20 cellular contexts compared by ENCODE assay signal in genomic region chr2:134432438-134432883, GRCh38.
A peak's percentile ranks its signal among the peaks of the same experiment; 100 is the strongest.
DNase-seq lines count a peak whose midpoint lies in the region; ATAC-seq and TF ChIP-seq lines count a peak whose summit lies in the region.
"Had no signal": no experiment of that assay in that cellular context is flagged by ENCODE, and none has a peak within 500 bp of the region (broad histone marks: within the 10 kb centered on the region; RNA-seq: fewer than 3 reads in every experiment).

No MANE protein-coding gene starts in this region.

- DNase-seq in MCF 10A (ENCODE audit: unreplicated experiment) (peak; percentile 17), mammary epithelial cell (no peak), WTC11 (ENCODE audit: low spot score) (no peak), left colon (no peak), AML-193 (lab: John Stamatoyannopoulos, UW) (no peak), MG63 (no peak)
- DNase-seq in stimulated activated naive CD8-positive, alpha-beta T cell treated with anti-CD3 and anti-CD28 coated beads, Interleukin-15, amount 100 ng/mL, for 72 hours: no peak
- DNase-seq: activated naive CD8-positive, alpha-beta T cell treated with anti-CD3 and anti-CD28 coated beads, Interleukin-2, amount 50 U/mL, for 24 hours; CD4-positive, alpha-beta T cell; central memory CD4-positive, alpha-beta T cell; effector CD8-positive, alpha-beta T cell; GOT3; left ventricle myocardium superior; naive thymus-derived CD8-positive, alpha-beta T cell; NCI-H2081; psoas muscle; stimulated activated naive CD4-positive, alpha-beta T cell treated with Interleukin-2 at 50 U/mL for 16 hours; upper lobe of right lung had no signal

- no peaks in the 10 kb centered on the region for H3K27me3 ChIP-seq in mammary epithelial cell (ENCODE audit: insufficient read depth, low read length)
- H3K27me3 ChIP-seq in liver (ENCODE audit: control insufficient read depth in 4 of 4, insufficient read depth in 4 of 4, low read length in 3 of 4): no peaks in the 10 kb centered on the region
- H3K27me3 ChIP-seq in MG63: no peaks in the 10 kb centered on the region
- H3K27me3 ChIP-seq: upper lobe of right lung had no signal

- H3K36me3 ChIP-seq in mammary epithelial cell (ENCODE audit: insufficient read depth, low read length) (peaks cover 2% of the 10 kb centered on the region), liver (ENCODE audit: control insufficient read depth in 4 of 4, insufficient read depth in 3 of 4, low read depth in 1 of 4, low read length in 3 of 4) (peaks cover 0 to 2% (median 1%) of the 10 kb centered on the region in 4 donors), MG63 (no peaks in the 10 kb centered on the region)

- H3K4me3 Mint-ChIP-seq in MCF 10A (ENCODE audit: unreplicated experiment) (no peak overlapping the region), WTC11 (no peak overlapping the region)
- H3K4me3 Mint-ChIP-seq in stimulated activated naive CD8-positive, alpha-beta T cell treated with anti-CD3 and anti-CD28 coated beads, Interleukin-15, amount 100 ng/mL, for 72 hours: no peak overlapping the region
- H3K4me3 Mint-ChIP-seq: activated naive CD8-positive, alpha-beta T cell treated with anti-CD3 and anti-CD28 coated beads, Interleukin-2, amount 50 U/mL, for 24 hours; activated T-helper 1 cell treated with anti-CD3 and anti-CD28 coated beads, Interleukin-12 subunit alpha, Interleukin-12 subunit beta, Interleukin-2, Interleukin-4 antibody, amounts not matched to agents 30 ng/mL and 10 ng/mL and 1 ng/mL, durations not matched to agents 14 hours and 24 hours and 36 hours; CD4-positive, alpha-beta T cell; naive thymus-derived CD8-positive, alpha-beta T cell had no signal

- H4K20me1 ChIP-seq in mammary epithelial cell (ENCODE audit: insufficient read depth, low read length): no peaks in the 10 kb centered on the region

- H3K4me1 Mint-ChIP-seq in MCF 10A (ENCODE audit: insufficient read depth, unreplicated experiment): peaks cover 22% of the 10 kb centered on the region
- H3K4me1 Mint-ChIP-seq in WTC11: peaks cover 17% of the 10 kb centered on the region
- no peaks in the 10 kb centered on the region for H3K4me1 Mint-ChIP-seq in stimulated activated naive CD8-positive, alpha-beta T cell treated with anti-CD3 and anti-CD28 coated beads, Interleukin-15, amount 100 ng/mL, for 72 hours
- H3K4me1 Mint-ChIP-seq: activated naive CD8-positive, alpha-beta T cell treated with anti-CD3 and anti-CD28 coated beads, Interleukin-2, amount 50 U/mL, for 24 hours had no signal

- no peaks in the 10 kb centered on the region for H3K79me2 ChIP-seq in mammary epithelial cell (ENCODE audit: insufficient read depth, low read length)

- no peaks in the 10 kb centered on the region for H3K9me3 ChIP-seq in mammary epithelial cell (replicated peaks; ENCODE audit: insufficient read depth, low read length)
- H3K9me3 ChIP-seq in liver (ENCODE audit: control insufficient read depth in 4 of 4, low read length in 3 of 4): no peaks in the 10 kb centered on the region
- no peaks in the 10 kb centered on the region for H3K9me3 ChIP-seq in MG63
- H3K9me3 ChIP-seq: psoas muscle, upper lobe of right lung had no signal

- 88% methylated on average over 3 of the region's 3 CpGs for WGBS in mammary epithelial cell (ENCODE audit: low coverage, missing lambda C conversion rate)
- WGBS in liver: 55% methylated on average over 3 of the region's 3 CpGs

- H3K9ac ChIP-seq in mammary epithelial cell (ENCODE audit: insufficient read depth, low read length): no peak overlapping the region
- H3K9ac ChIP-seq in liver (ENCODE audit: low read depth in 1 of 2, low read length in 2 of 2): no peak overlapping the region

- peaks cover 21% of the 10 kb centered on the region for H3K36me3 Mint-ChIP-seq in MCF 10A (ENCODE audit: insufficient read depth, unreplicated experiment)
- H3K36me3 Mint-ChIP-seq in WTC11: peaks cover 6% of the 10 kb centered on the region

- H3K27ac Mint-ChIP-seq in MCF 10A (ENCODE audit: low read depth, unreplicated experiment) (peak overlapping the region; percentile 36), WTC11 (no peak overlapping the region)
- no peak overlapping the region for H3K27ac Mint-ChIP-seq in stimulated activated naive CD8-positive, alpha-beta T cell treated with anti-CD3 and anti-CD28 coated beads, Interleukin-15, amount 100 ng/mL, for 72 hours
- H3K27ac Mint-ChIP-seq: activated naive CD8-positive, alpha-beta T cell treated with anti-CD3 and anti-CD28 coated beads, Interleukin-2, amount 50 U/mL, for 24 hours; activated T-helper 1 cell treated with anti-CD3 and anti-CD28 coated beads, Interleukin-12 subunit alpha, Interleukin-12 subunit beta, Interleukin-2, Interleukin-4 antibody, amounts not matched to agents 30 ng/mL and 10 ng/mL and 1 ng/mL, durations not matched to agents 14 hours and 24 hours and 36 hours; CD4-positive, alpha-beta T cell had no signal

- H3K9me3 Mint-ChIP-seq in MCF 10A (ENCODE audit: unreplicated experiment) (no peaks in the 10 kb centered on the region), WTC11 (no peaks in the 10 kb centered on the region)
- H3K9me3 Mint-ChIP-seq in stimulated activated naive CD8-positive, alpha-beta T cell treated with anti-CD3 and anti-CD28 coated beads, Interleukin-15, amount 100 ng/mL, for 72 hours: no peaks in the 10 kb centered on the region
- H3K9me3 Mint-ChIP-seq: activated naive CD8-positive, alpha-beta T cell treated with anti-CD3 and anti-CD28 coated beads, Interleukin-2, amount 50 U/mL, for 24 hours; activated T-helper 1 cell treated with anti-CD3 and anti-CD28 coated beads, Interleukin-12 subunit alpha, Interleukin-12 subunit beta, Interleukin-2, Interleukin-4 antibody, amounts not matched to agents 30 ng/mL and 10 ng/mL and 1 ng/mL, durations not matched to agents 14 hours and 24 hours and 36 hours; CD4-positive, alpha-beta T cell; naive thymus-derived CD8-positive, alpha-beta T cell had no signal

- no peak for TF ChIP-seq CTCF in MCF 10A (IDR thresholded peaks at IDR 0.05; ENCODE audit: unreplicated experiment)
- TF ChIP-seq CTCF in mammary epithelial cell (conservative IDR thresholded peaks at IDR 0.05 in 1 of 2, IDR thresholded peaks at IDR 0.05 in 1 of 2; ENCODE audit: extremely low read depth in 1 of 2, insufficient read depth in 1 of 2, low read depth in 1 of 2, low read length in 2 of 2): no peak
- no peak for TF ChIP-seq CTCF in WTC11 (IDR thresholded peaks at IDR 0.05)
- TF ChIP-seq CTCF in liver (IDR thresholded peaks at IDR 0.05; ENCODE audit: low read depth, low read length, missing input control): no peak

- POLR2A ChIA-PET in MCF 10A (lab: Yijun Ruan, JAX): interaction anchor here (1.6 kb wide), 1 partner anchor 26 kb away, joined by 3 read pairs; no protein-coding TSS in a partner anchor
- POLR2A ChIA-PET in WTC11 (lab: Charles Lee): interaction anchor here (0.6 kb wide), 1 partner anchor 617 kb away, joined by 4 read pairs; no protein-coding TSS in a partner anchor

- peak in 1 of 2 donors; percentile 57 for TF ChIP-seq RAD21 in liver (IDR thresholded peaks at IDR 0.05)

- H2AFZ ChIP-seq in mammary epithelial cell (ENCODE audit: low read depth, low read length): no peak overlapping the region

- H3K4me1 ChIP-seq in mammary epithelial cell (ENCODE audit: insufficient read depth, low read length) (peaks cover 11% of the 10 kb centered on the region), liver (ENCODE audit: control insufficient read depth in 4 of 4, insufficient read depth in 4 of 4, low read length in 3 of 4) (peaks cover 6 to 35% (median 32%) of the 10 kb centered on the region in 4 donors)
- H3K4me1 ChIP-seq: psoas muscle, upper lobe of right lung had no signal

- no peak overlapping the region for H3K4me2 ChIP-seq in mammary epithelial cell (ENCODE audit: insufficient read depth, low read depth, low read length)

- H3K27ac ChIP-seq in mammary epithelial cell (ENCODE audit: insufficient read depth, low read depth, low read length) (no peak overlapping the region), liver (ENCODE audit: low read depth in 1 of 2, low read length in 2 of 2) (peak overlapping the region; percentile 86 to 88)
- H3K27ac ChIP-seq: psoas muscle, upper lobe of right lung had no signal

- intact Hi-C loops in MCF 10A (cut with micrococcal nuclease): no loop called here
- intact Hi-C loops in mammary epithelial cell (cut with micrococcal nuclease): no loop called here
- intact Hi-C loops in left colon (cut with DNase I, micrococcal nuclease): no loop called here

- H3K4me3 ChIP-seq in mammary epithelial cell (replicated peaks in 1 of 3; ENCODE audit: insufficient read depth in 1 of 3, low read depth in 2 of 3, low read length in 3 of 3) (no peak overlapping the region), liver (ENCODE audit: low read depth in 1 of 3, low read length in 3 of 3) (no peak overlapping the region), MG63 (no peak overlapping the region)
- H3K4me3 ChIP-seq: psoas muscle, upper lobe of right lung had no signal

- CTCF ChIA-PET in MCF 10A (lab: Yijun Ruan, JAX): interaction anchor here (1.0 to 8.1 kb wide), 4 partner anchors 11 to 54 kb away, joined by 3 to 52 read pairs (median 4); no protein-coding TSS in a partner anchor
- CTCF ChIA-PET in mammary epithelial cell (lab: Charles Lee; ENCODE audit: low non-redundant PET): no interaction called here
- CTCF ChIA-PET in WTC11 (lab: Charles Lee): interaction anchor here (0.8 to 5.1 kb wide), 4 partner anchors 19 to 314 kb away, joined by 3 to 35 read pairs (median 4); no protein-coding TSS in a partner anchor

- BruUV-seq in MCF 10A (replicated peaks; lab: Mats Ljungman, UMichigan) (no TSS peak), mammary epithelial cell (replicated peaks; lab: Mats Ljungman, UMichigan) (no TSS peak)

- no peaks in the 10 kb centered on the region for H3K27me3 Mint-ChIP-seq in MCF 10A (ENCODE audit: insufficient read depth, unreplicated experiment)
- H3K27me3 Mint-ChIP-seq in WTC11 (ENCODE audit: low read depth): peaks cover 59% of the 10 kb centered on the region
- no peaks in the 10 kb centered on the region for H3K27me3 Mint-ChIP-seq in stimulated activated naive CD8-positive, alpha-beta T cell treated with anti-CD3 and anti-CD28 coated beads, Interleukin-15, amount 100 ng/mL, for 72 hours
- H3K27me3 Mint-ChIP-seq: activated naive CD8-positive, alpha-beta T cell treated with anti-CD3 and anti-CD28 coated beads, Interleukin-2, amount 50 U/mL, for 24 hours; CD4-positive, alpha-beta T cell; naive thymus-derived CD8-positive, alpha-beta T cell had no signal

- dilution Hi-C loops in mammary epithelial cell (cut with HindIII; ENCODE audit: low sequenced_read_pairs): no loop called here

- in situ Hi-C loops in mammary epithelial cell (cut with MboI; ENCODE audit: low sequenced_read_pairs in 2 of 2): no loop called here

- no peak for ATAC-seq in WTC11
- no peak for ATAC-seq in left colon
- ATAC-seq in stimulated activated naive CD8-positive, alpha-beta T cell treated with anti-CD3 and anti-CD28 coated beads, Interleukin-15, amount 100 ng/mL, for 72 hours: no peak
- ATAC-seq: activated naive CD8-positive, alpha-beta T cell treated with anti-CD3 and anti-CD28 coated beads, Interleukin-2, amount 50 U/mL, for 24 hours; left ventricle myocardium superior; naive thymus-derived CD8-positive, alpha-beta T cell; psoas muscle; upper lobe of right lung had no signal

TF ChIP-seq in WTC11, 78 proteins besides CTCF, POLR2A, EP300 and RAD21 (continues in another document):
- peak; percentile 86 for TF ChIP-seq GABPB1 (CRISPR knock-in tag; IDR thresholded peaks at IDR 0.05)

TF ChIP-seq in liver, 16 proteins besides CTCF, POLR2A, EP300 and RAD21 (continues in another document):
- peak; percentile 55 for TF ChIP-seq YY1 (IDR thresholded peaks at IDR 0.05)
